ENCODE assay signal across 16 cellular contexts in genomic region chr16:68802190-68802589, GRCh38. TPM values are rescaled to one million over a fixed set of nuclear protein-coding genes. Genes with fewer than 3 reads are reported as not detected.
DNase-seq lines count a peak whose midpoint lies in the region; ATAC-seq and TF ChIP-seq lines count a peak whose summit lies in the region.
"Had no signal": no experiment of that assay in that cellular context is flagged by ENCODE, and none has a peak within 500 bp of the region (broad histone marks: within the 10 kb centered on the region; RNA-seq: fewer than 3 reads in every experiment).

No MANE protein-coding gene starts in this region.

- H3K9me3 ChIP-seq in PC-3 (ENCODE audit: low read length) (no peaks in the 10 kb centered on the region), MG63 (no peaks in the 10 kb centered on the region), HAP-1 (no peaks in the 10 kb centered on the region)
- H3K9me3 ChIP-seq: heart left ventricle, mucosa of descending colon, upper lobe of left lung had no signal

- in situ Hi-C loops in HAP-1 (cut with MboI; ENCODE audit: low sequenced_read_pairs), result no loop called here

- TF ChIP-seq CTCF in BJ (IDR thresholded peaks at IDR 0.05; ENCODE audit: insufficient read depth, low read depth, low read length) (no peak), PC-3 (conservative IDR thresholded peaks at IDR 0.05; ENCODE audit: low read depth, low read length) (no peak), omental fat pad (IDR thresholded peaks at IDR 0.05) (no peak)

- H2AFZ ChIP-seq in PC-3 (ENCODE audit: low read length), result no peak overlapping the region

- H3K4me3 ChIP-seq in BJ (ENCODE audit: low read depth, low read length) (no peak overlapping the region), PC-3 (ENCODE audit: low read length) (no peak overlapping the region), MG63 (no peak overlapping the region), HAP-1 (no peak overlapping the region)
- H3K4me3 ChIP-seq: heart left ventricle, mucosa of descending colon, upper lobe of left lung had no signal

- 0 out of 2 replicates have a peak overlapping the region, but pooled peaks have one; percentile 23 for H3K4me2 ChIP-seq in PC-3 (ENCODE audit: low read length)

- no peaks in the 10 kb centered on the region for H3F3A ChIP-seq in PC-3 (ENCODE audit: low read length, unreplicated experiment)

- POLR2A ChIA-PET in BJ (lab: Charles Lee), result no interaction called here
- POLR2A ChIA-PET in PC-3 (lab: Charles Lee; ENCODE audit: unreplicated experiment), result interaction anchor here (0.6 kb wide), 1 partner anchor 54 kb away, joined by 3 read pairs; no protein-coding TSS in a partner anchor

- H3K4me1 Mint-ChIP-seq in effector memory CD8-positive, alpha-beta T cell (ENCODE audit: low read depth in 2 of 2), result no peaks in the 10 kb centered on the region
- H3K4me1 Mint-ChIP-seq: stimulated activated memory B cell treated with anti-CD40 and anti-IgM and Interleukin-4, amounts not matched to agents 10 μg/mL and 1 μg/mL and 100 μg/mL, for 72 hours had no signal

- CTCF ChIA-PET in BJ (lab: Yijun Ruan, JAX) (interaction anchor here (0.9 to 5.8 kb wide), 2 partner anchors 17 to 212 kb away, joined by 4 to 43 read pairs; no protein-coding TSS in a partner anchor), PC-3 (lab: Charles Lee) (no interaction called here)

- H3K27ac Mint-ChIP-seq in effector memory CD8-positive, alpha-beta T cell, result no peak overlapping the region
- H3K27ac Mint-ChIP-seq: activated CD4-positive, alpha-beta memory T cell treated with anti-CD3 and anti-CD28 coated beads for 36 hours; stimulated activated memory B cell treated with anti-CD40 and anti-IgM and Interleukin-4, amounts not matched to agents 10 μg/mL and 1 μg/mL and 100 μg/mL, for 72 hours had no signal

- ATAC-seq in PC-3, result peak; percentile 49
- peak; percentile 91 for ATAC-seq in omental fat pad (ENCODE audit: low FRiP score)
- no peak for ATAC-seq in HG03565 (IDR thresholded peaks at IDR 0.05; ENCODE audit: unreplicated experiment)
- ATAC-seq in effector memory CD8-positive, alpha-beta T cell (replicated peaks), result no peak
- ATAC-seq: activated T-cell treated with anti-CD3 and anti-CD28 coated beads, Interleukin-2, amount 50 U/mL, for 72 hours; heart left ventricle; mucosa of descending colon; stimulated activated memory B cell treated with anti-CD40 and anti-IgM and Interleukin-4, amounts not matched to agents 10 μg/mL and 1 μg/mL and 100 μg/mL, for 72 hours had no signal

- no peaks in the 10 kb centered on the region for H3K9me2 ChIP-seq in PC-3 (replicated peaks; ENCODE audit: low read length)

- intact Hi-C loops in PC-3 (cut with micrococcal nuclease), result loop anchor here (10.0 kb wide), 2 partner anchors 207 to 277 kb away; no protein-coding TSS in a partner anchor

- peak; percentile 14 for DNase-seq in BJ (ENCODE audit: low read depth)
- peak; percentile 58 for DNase-seq in PC-3
- DNase-seq in epithelial cell of prostate (ENCODE audit: low read depth, low spot score), result no peak
- no peak for DNase-seq in omental fat pad (ENCODE audit: low spot score)
- DNase-seq in MG63, result no peak
- DNase-seq in effector memory CD8-positive, alpha-beta T cell, result no peak
- DNase-seq in HAP-1 (ENCODE audit: low spot score in 2 of 2), result no peak
- DNase-seq: activated CD4-positive, alpha-beta memory T cell treated with anti-CD3 and anti-CD28 coated beads for 36 hours; activated T-cell treated with anti-CD3 and anti-CD28 coated beads, Interleukin-2, amount 50 U/mL, for 72 hours; heart left ventricle; mucosa of descending colon; NCI-H524; occipital lobe; upper lobe of left lung had no signal

- H3K9ac ChIP-seq in PC-3 (ENCODE audit: low read length), result no peak overlapping the region

- H3K27me3 Mint-ChIP-seq in effector memory CD8-positive, alpha-beta T cell, result no peaks in the 10 kb centered on the region
- H3K27me3 Mint-ChIP-seq: stimulated activated memory B cell treated with anti-CD40 and anti-IgM and Interleukin-4, amounts not matched to agents 10 μg/mL and 1 μg/mL and 100 μg/mL, for 72 hours had no signal

- peaks cover 22% of the 10 kb centered on the region for H3K4me1 ChIP-seq in PC-3 (ENCODE audit: insufficient read depth, low read length)
- H3K4me1 ChIP-seq in HAP-1, result 0 out of 2 replicates have a peak, but pooled peaks cover 2% of the 10 kb centered on the region
- H3K4me1 ChIP-seq: heart left ventricle had no signal

- BruUV-seq in PC-3 (replicated peaks; lab: Mats Ljungman, UMichigan), result no TSS peak

- H3K36me3 ChIP-seq in BJ (ENCODE audit: control insufficient read depth, insufficient read depth, low read length) (no peaks in the 10 kb centered on the region), PC-3 (ENCODE audit: low read depth, low read length) (peaks cover 20% of the 10 kb centered on the region), MG63 (no peaks in the 10 kb centered on the region), HAP-1 (replicated peaks) (no peaks in the 10 kb centered on the region)
- H3K36me3 ChIP-seq: heart left ventricle had no signal

- H3K79me2 ChIP-seq in PC-3 (ENCODE audit: low read length), result peaks cover 28% of the 10 kb centered on the region

- H3K27ac ChIP-seq in PC-3 (ENCODE audit: low read length), result peak overlapping the region; percentile 64
- H3K27ac ChIP-seq in epithelial cell of prostate, result peak overlapping the region; percentile 71
- H3K27ac ChIP-seq: heart left ventricle, upper lobe of left lung had no signal

- H4K20me1 ChIP-seq in PC-3 (ENCODE audit: low read length), result no peaks in the 10 kb centered on the region; the same call in 1 of the 2 replicates

- no peaks in the 10 kb centered on the region for H3K9me3 Mint-ChIP-seq in effector memory CD8-positive, alpha-beta T cell
- H3K9me3 Mint-ChIP-seq: activated CD4-positive, alpha-beta memory T cell treated with anti-CD3 and anti-CD28 coated beads for 36 hours; stimulated activated memory B cell treated with anti-CD40 and anti-IgM and Interleukin-4, amounts not matched to agents 10 μg/mL and 1 μg/mL and 100 μg/mL, for 72 hours had no signal

- H3K4me3 Mint-ChIP-seq in effector memory CD8-positive, alpha-beta T cell, result no peak overlapping the region
- H3K4me3 Mint-ChIP-seq: activated CD4-positive, alpha-beta memory T cell treated with anti-CD3 and anti-CD28 coated beads for 36 hours; activated T-cell treated with anti-CD3 and anti-CD28 coated beads, Interleukin-2, amount 50 U/mL, for 72 hours; stimulated activated memory B cell treated with anti-CD40 and anti-IgM and Interleukin-4, amounts not matched to agents 10 μg/mL and 1 μg/mL and 100 μg/mL, for 72 hours had no signal

- H3K27me3 ChIP-seq in BJ (ENCODE audit: control insufficient read depth, insufficient read depth, low read length), result 0 out of 2 replicates have a peak, but pooled peaks cover 1% of the 10 kb centered on the region
- no peaks in the 10 kb centered on the region for H3K27me3 ChIP-seq in PC-3 (ENCODE audit: low read length)
- no peaks in the 10 kb centered on the region for H3K27me3 ChIP-seq in MG63
- H3K27me3 ChIP-seq in HAP-1 (ENCODE audit: low read depth), result no peaks in the 10 kb centered on the region
- H3K27me3 ChIP-seq: heart left ventricle, upper lobe of left lung had no signal

- H3K36me3 Mint-ChIP-seq in effector memory CD8-positive, alpha-beta T cell (ENCODE audit: insufficient read depth), result no peaks in the 10 kb centered on the region
- H3K36me3 Mint-ChIP-seq: activated CD4-positive, alpha-beta memory T cell treated with anti-CD3 and anti-CD28 coated beads for 36 hours; stimulated activated memory B cell treated with anti-CD40 and anti-IgM and Interleukin-4, amounts not matched to agents 10 μg/mL and 1 μg/mL and 100 μg/mL, for 72 hours had no signal

RNA-seq across cellular contexts. Expression of gene TANGO6, which starts 41.1 kb away (rescaled TPM):
- 13.0 and 14.6 TPM in 2 replicates for polyA plus RNA-seq in BJ (2011; rRNA removed)
- polyA minus RNA-seq in BJ (2011; rRNA and poly(A)+ RNA removed), result 58.5 and 83.2 TPM in 2 replicates
- total RNA-seq in PC-3 (2014; rRNA removed), result 9.4 and 17.7 TPM in 2 replicates
- 10 to 100 TPM; 15.1 to 26.2 (median 19.8) TPM for total RNA-seq in omental fat pad
- 10.8 and 17.3 TPM in 2 replicates for total RNA-seq in MG63 (2014; rRNA removed; shearing (Covaris generic); ENCODE audit: low replicate concordance)

Comparison
In these comparisons a context has a peak if more than half of its experiments do, and no peak if none do; other contexts are left out.
1. DNase-seq: peak in BJ (single experiment) and PC-3 (single experiment); none in epithelial cell of prostate (single experiment), omental fat pad (single experiment), MG63 (single experiment), effector memory CD8-positive, alpha-beta T cell (0 of 3) and HAP-1 (0 of 2).
2. ATAC-seq: peak in PC-3 (single experiment) and omental fat pad (single experiment); none in HG03565 (single experiment) and effector memory CD8-positive, alpha-beta T cell (single experiment).